Comparison of ENCODE assay signal across 26 cellular contexts in genomic region chr6:5762561-5762968, GRCh38.
DNase-seq lines count a peak whose midpoint lies in the region; ATAC-seq and TF ChIP-seq lines count a peak whose summit lies in the region.
"Had no signal": no experiment of that assay in that cellular context is flagged by ENCODE, and none has a peak within 500 bp of the region (broad histone marks: within the 10 kb centered on the region; RNA-seq: fewer than 3 reads in every experiment).

No MANE protein-coding gene starts in this region.

- H3K36me3 Mint-ChIP-seq in activated CD4-positive, alpha-beta T cell treated with anti-CD3 and anti-CD28 coated beads, Interleukin-2, amount 10 ng/mL, durations not matched to agents 7 days and 5 days (ENCODE audit: low read depth), result peaks cover 2% of the 10 kb centered on the region
- H3K36me3 Mint-ChIP-seq in nephron progenitor cell (ENCODE audit: low read depth), result peaks cover 4% of the 10 kb centered on the region
- H3K36me3 Mint-ChIP-seq in progenitor cell of endocrine pancreas (ENCODE audit: insufficient read depth), result no peaks in the 10 kb centered on the region

- CTCF ChIA-PET in activated CD4-positive, alpha-beta T cell treated with anti-CD3 and anti-CD28 coated beads, Interleukin-2, amount 10 ng/mL, durations not matched to agents 7 days and 5 days (lab: Charles Lee), result no interaction called here

- no peak overlapping the region for H3K4me3 Mint-ChIP-seq in activated CD4-positive, alpha-beta T cell treated with anti-CD3 and anti-CD28 coated beads, Interleukin-2, amount 10 ng/mL, durations not matched to agents 7 days and 5 days
- H3K4me3 Mint-ChIP-seq in nephron progenitor cell (no peak overlapping the region), progenitor cell of endocrine pancreas (ENCODE audit: low read depth) (no peak overlapping the region)
- H3K4me3 Mint-ChIP-seq: activated CD8-positive, alpha-beta T cell treated with anti-CD3 and anti-CD28 coated beads, Interleukin-2, amount 10 ng/mL, durations not matched to agents 7 days and 5 days; activated naive CD8-positive, alpha-beta T cell; activated T-cell treated with anti-CD3 and anti-CD28 coated beads, Interleukin-2, amount 50 U/mL, for 72 hours; dendritic cell treated with granulocyte-macrophage colony-stimulating factor and Interleukin-4, amounts not matched to agents 40 ng/mL and 50 ng/mL, for 4 days; H9; stimulated activated naive CD8-positive, alpha-beta T cell treated with anti-CD3 and anti-CD28 coated beads, Interleukin-15, amount 100 ng/mL, for 72 hours had no signal

- POLR2A ChIA-PET in activated CD4-positive, alpha-beta T cell treated with anti-CD3 and anti-CD28 coated beads, Interleukin-2, amount 10 ng/mL, durations not matched to agents 7 days and 5 days (lab: Charles Lee), result no interaction called here

- H3K9me3 ChIP-seq in vagina, result no peaks in the 10 kb centered on the region
- H3K9me3 ChIP-seq: body of pancreas, left lung, upper lobe of right lung had no signal

- intact Hi-C loops in vagina (cut with DNase I), result no loop called here

- H3K27me3 Mint-ChIP-seq in activated CD4-positive, alpha-beta T cell treated with anti-CD3 and anti-CD28 coated beads, Interleukin-2, amount 10 ng/mL, durations not matched to agents 7 days and 5 days, result no peaks in the 10 kb centered on the region
- peaks cover 6% of the 10 kb centered on the region for H3K27me3 Mint-ChIP-seq in nephron progenitor cell (ENCODE audit: low read depth, poor library complexity)
- H3K27me3 Mint-ChIP-seq in progenitor cell of endocrine pancreas, result no peaks in the 10 kb centered on the region
- H3K27me3 Mint-ChIP-seq: activated naive CD8-positive, alpha-beta T cell; dendritic cell treated with granulocyte-macrophage colony-stimulating factor and Interleukin-4, amounts not matched to agents 40 ng/mL and 50 ng/mL, for 4 days; stimulated activated naive CD8-positive, alpha-beta T cell treated with anti-CD3 and anti-CD28 coated beads, Interleukin-15, amount 100 ng/mL, for 72 hours had no signal

- H3K27ac ChIP-seq in vagina, result no peak overlapping the region
- H3K27ac ChIP-seq: 22Rv1, body of pancreas, left lung, upper lobe of right lung had no signal

- H3K4me1 Mint-ChIP-seq in activated CD4-positive, alpha-beta T cell treated with anti-CD3 and anti-CD28 coated beads, Interleukin-2, amount 10 ng/mL, durations not matched to agents 7 days and 5 days, result no peaks in the 10 kb centered on the region
- H3K4me1 Mint-ChIP-seq in nephron progenitor cell (peaks cover 37% of the 10 kb centered on the region), progenitor cell of endocrine pancreas (ENCODE audit: low read depth) (no peaks in the 10 kb centered on the region)

- TF ChIP-seq CTCF in fibroblast of villous mesenchyme (IDR thresholded peaks at IDR 0.05; ENCODE audit: insufficient read depth, low read depth, low read length) (no peak), nephron progenitor cell (IDR thresholded peaks at IDR 0.05) (no peak), vagina (IDR thresholded peaks at IDR 0.05) (no peak), progenitor cell of endocrine pancreas (IDR thresholded peaks at IDR 0.05; ENCODE audit: unreplicated experiment) (no peak)

- no peaks in the 10 kb centered on the region for H3K36me3 ChIP-seq in vagina
- H3K36me3 ChIP-seq: left lung, upper lobe of right lung had no signal

- ATAC-seq in GM21529 (IDR thresholded peaks at IDR 0.05; ENCODE audit: unreplicated experiment) (no peak), GM19463 (IDR thresholded peaks at IDR 0.05; ENCODE audit: unreplicated experiment) (no peak)
- ATAC-seq: activated CD8-positive, alpha-beta T cell treated with anti-CD3 and anti-CD28 coated beads, Interleukin-2, amount 10 ng/mL, durations not matched to agents 7 days and 5 days; activated T-cell treated with anti-CD3 and anti-CD28 coated beads, Interleukin-2, amount 50 U/mL, for 72 hours; body of pancreas; left lung; mucosa of descending colon; stimulated activated naive CD8-positive, alpha-beta T cell treated with anti-CD3 and anti-CD28 coated beads, Interleukin-15, amount 100 ng/mL, for 72 hours; upper lobe of right lung had no signal

- H3K4me1 ChIP-seq in vagina, result no peaks in the 10 kb centered on the region
- H3K4me1 ChIP-seq: body of pancreas, upper lobe of right lung had no signal

- peaks cover 4% of the 10 kb centered on the region for H3K9me3 Mint-ChIP-seq in activated CD4-positive, alpha-beta T cell treated with anti-CD3 and anti-CD28 coated beads, Interleukin-2, amount 10 ng/mL, durations not matched to agents 7 days and 5 days
- H3K9me3 Mint-ChIP-seq in nephron progenitor cell, result peaks cover 15% of the 10 kb centered on the region
- peaks cover 3% of the 10 kb centered on the region for H3K9me3 Mint-ChIP-seq in progenitor cell of endocrine pancreas (ENCODE audit: low read depth)
- H3K9me3 Mint-ChIP-seq: dendritic cell treated with granulocyte-macrophage colony-stimulating factor and Interleukin-4, amounts not matched to agents 40 ng/mL and 50 ng/mL, for 4 days; stimulated activated naive CD8-positive, alpha-beta T cell treated with anti-CD3 and anti-CD28 coated beads, Interleukin-15, amount 100 ng/mL, for 72 hours had no signal

- H3K4me3 ChIP-seq in fibroblast of villous mesenchyme (ENCODE audit: low read depth, low read length) (no peak overlapping the region), vagina (no peak overlapping the region)
- H3K4me3 ChIP-seq: body of pancreas, left lung, mucosa of descending colon, upper lobe of right lung had no signal

- TF ChIP-seq POLR2A in vagina (IDR thresholded peaks at IDR 0.05), result no peak

- no peaks in the 10 kb centered on the region for H3K27me3 ChIP-seq in vagina
- H3K27me3 ChIP-seq: body of pancreas, left lung, upper lobe of right lung had no signal

- DNase-seq in activated CD4-positive, alpha-beta T cell treated with anti-CD3 and anti-CD28 coated beads, Interleukin-2, amount 10 ng/mL, durations not matched to agents 7 days and 5 days, result no peak
- DNase-seq in activated CD4-positive, alpha-beta T cell treated with anti-CD3 and anti-CD28 coated beads, Interleukin-2, amount 50 U/mL, for 48 hours, result no peak
- peak; percentile 6 for DNase-seq in fibroblast of villous mesenchyme (ENCODE audit: low read depth)
- DNase-seq in nephron progenitor cell, result no peak
- peak; percentile 79 to 92 for DNase-seq in vagina (ENCODE audit: extremely low spot score in 2 of 2)
- DNase-seq in progenitor cell of endocrine pancreas (ENCODE audit: low spot score, unreplicated experiment), result no peak
- DNase-seq: activated CD4-positive, CD25-positive, alpha-beta regulatory T cell; activated CD8-positive, alpha-beta T cell treated with anti-CD3 and anti-CD28 coated beads, Interleukin-2, amount 10 ng/mL, durations not matched to agents 7 days and 5 days; activated T-cell treated with anti-CD3 and anti-CD28 coated beads, Interleukin-2, amount 50 U/mL, for 72 hours; body of pancreas; C1 segment of cervical spinal cord; H9; left lung; mucosa of descending colon; NCI-H1092 treated with DMSO at 0.1 percent for 48 hours; NCI-H2081 treated with DMSO at 0.1 percent for 48 hours; NCI-H774; stimulated activated CD4-positive, alpha-beta T cell treated with anti-CD3 and anti-CD28 coated beads, Interleukin-2, amount 100 ng/mL, for 24 hours; stimulated activated naive CD8-positive, alpha-beta T cell treated with anti-CD3 and anti-CD28 coated beads, Interleukin-15, amount 100 ng/mL, for 72 hours; T-helper 2 cell; upper lobe of right lung had no signal

- peak overlapping the region; percentile 27 for H3K27ac Mint-ChIP-seq in activated CD4-positive, alpha-beta T cell treated with anti-CD3 and anti-CD28 coated beads, Interleukin-2, amount 10 ng/mL, durations not matched to agents 7 days and 5 days
- peak overlapping the region; percentile 74 for H3K27ac Mint-ChIP-seq in nephron progenitor cell
- no peak overlapping the region for H3K27ac Mint-ChIP-seq in progenitor cell of endocrine pancreas
- H3K27ac Mint-ChIP-seq: activated CD8-positive, alpha-beta T cell treated with anti-CD3 and anti-CD28 coated beads, Interleukin-2, amount 10 ng/mL, durations not matched to agents 7 days and 5 days; activated naive CD8-positive, alpha-beta T cell; activated T-cell treated with anti-CD3 and anti-CD28 coated beads, Interleukin-2, amount 50 U/mL, for 72 hours; dendritic cell treated with granulocyte-macrophage colony-stimulating factor and Interleukin-4, amounts not matched to agents 40 ng/mL and 50 ng/mL, for 4 days; H9 had no signal

Comparison
In these comparisons a context has a peak if more than half of its experiments do, and no peak if none do; other contexts are left out.
1. DNase-seq: peak in fibroblast of villous mesenchyme (single experiment) and vagina (2 of 2); none in activated CD4-positive, alpha-beta T cell treated with anti-CD3 and anti-CD28 coated beads, Interleukin-2, amount 10 ng/mL, durations not matched to agents 7 days and 5 days (single experiment), activated CD4-positive, alpha-beta T cell treated with anti-CD3 and anti-CD28 coated beads, Interleukin-2, amount 50 U/mL, for 48 hours (0 of 2), nephron progenitor cell (single experiment) and progenitor cell of endocrine pancreas (single experiment).